In genomic region chr7:32957326-32958045, GRCh38 we compare ENCODE assay signal across 8 cellular contexts. TPM values are rescaled to one million over a fixed set of nuclear protein-coding genes. Genes with fewer than 3 reads are reported as not detected.
DNase-seq lines count a peak whose midpoint lies in the region; ATAC-seq and TF ChIP-seq lines count a peak whose summit lies in the region.

Gene FKBP9 (plus strand): TSS chr7:32957440. CDS start chr7:32957574, 134 bp downstream.

- no peaks in the 10 kb centered on the region for H4K20me1 ChIP-seq in mammary epithelial cell (ENCODE audit: insufficient read depth, low read length)

- H3K9ac ChIP-seq in mammary epithelial cell (ENCODE audit: insufficient read depth, low read length) (peak within 1 kb of the TSS; percentile 84), iPS-15b (ENCODE audit: low read depth, low read length) (peak within 1 kb of the TSS; percentile 37)

- H3K9me3 ChIP-seq in Peyer's patch (no peaks in the 10 kb centered on the region), mammary epithelial cell (replicated peaks; ENCODE audit: insufficient read depth, low read length) (no peaks in the 10 kb centered on the region), iPS-15b (ENCODE audit: control insufficient read depth, insufficient read depth, low read length) (no peaks in the 10 kb centered on the region)

- CTCF ChIA-PET in mammary epithelial cell (lab: Charles Lee; ENCODE audit: low non-redundant PET) = interaction anchor here (0.6 kb wide), 1 partner anchor 277 kb away, joined by 5 read pairs; no protein-coding TSS in a partner anchor

- H3K4me1 ChIP-seq in Peyer's patch = peaks cover 0 to 7% (median 2%) of the 10 kb centered on the region in 4 donors
- H3K4me1 ChIP-seq in mammary epithelial cell (ENCODE audit: insufficient read depth, low read length) = peaks cover 3% of the 10 kb centered on the region
- peaks cover 4% of the 10 kb centered on the region for H3K4me1 ChIP-seq in iPS-15b (ENCODE audit: control insufficient read depth, insufficient read depth, low read length)

- peak within 1 kb of the TSS; percentile 92 for H2AFZ ChIP-seq in mammary epithelial cell (ENCODE audit: low read depth, low read length)

- H3K36me3 ChIP-seq in Peyer's patch (no peaks in the 10 kb centered on the region), mammary epithelial cell (ENCODE audit: insufficient read depth, low read length) (no peaks in the 10 kb centered on the region), iPS-15b (ENCODE audit: control insufficient read depth, insufficient read depth, low read length) (no peaks in the 10 kb centered on the region)

- TF ChIP-seq CTCF in HL-60 (IDR thresholded peaks at IDR 0.05; ENCODE audit: insufficient read depth, low read length) (no peak), Peyer's patch (IDR thresholded peaks at IDR 0.05) (no peak), mammary epithelial cell (conservative IDR thresholded peaks at IDR 0.05 in 1 of 2, IDR thresholded peaks at IDR 0.05 in 1 of 2; ENCODE audit: extremely low read depth in 1 of 2, insufficient read depth in 1 of 2, low read depth in 1 of 2, low read length in 2 of 2) (no peak)

- H3K4me3 ChIP-seq in HL-60 (replicated peaks; ENCODE audit: insufficient read depth, low read length) (peak within 1 kb of the TSS; percentile 57), Peyer's patch (peak within 1 kb of the TSS; percentile 63 to 92 (median 80)), mammary epithelial cell (replicated peaks in 1 of 3; ENCODE audit: insufficient read depth in 1 of 3, low read depth in 2 of 3, low read length in 3 of 3) (peak within 1 kb of the TSS; percentile 61 to 74 (median 70)), iPS-15b (ENCODE audit: low read depth, low read length) (peak within 1 kb of the TSS; percentile 84)

- no peak within 1 kb of the TSS for H3K27ac ChIP-seq in HL-60 (replicated peaks)
- peak within 1 kb of the TSS; percentile 77 to 94 (median 88) for H3K27ac ChIP-seq in Peyer's patch
- H3K27ac ChIP-seq in mammary epithelial cell (ENCODE audit: insufficient read depth, low read depth, low read length) = peak within 1 kb of the TSS; percentile 74

- in situ Hi-C loops in mammary epithelial cell (cut with MboI; ENCODE audit: low sequenced_read_pairs in 2 of 2) = loop anchor here in 1 of 2 donors (10.0 kb wide), 1 partner anchor 97 kb away; no protein-coding TSS in a partner anchor

- intact Hi-C loops in mammary epithelial cell (cut with micrococcal nuclease) = loop anchor here (2.0 to 5.0 kb wide), 2 partner anchors 15 to 150 kb away; partner anchors contain the start of gene RP9

- H3K79me2 ChIP-seq in mammary epithelial cell (ENCODE audit: insufficient read depth, low read length) = peaks cover 33% of the 10 kb centered on the region

- dilution Hi-C loops in mammary epithelial cell (cut with HindIII; ENCODE audit: low sequenced_read_pairs) = no loop called here

- H3K27me3 ChIP-seq in HL-60 (ENCODE audit: insufficient read depth, poor library complexity, severe bottlenecking) (no peaks in the 10 kb centered on the region), Peyer's patch (no peaks in the 10 kb centered on the region), mammary epithelial cell (ENCODE audit: insufficient read depth, low read length) (no peaks in the 10 kb centered on the region), iPS-15b (ENCODE audit: control insufficient read depth, insufficient read depth, low read length) (peaks cover 33% of the 10 kb centered on the region)

- peak; percentile 85 for ATAC-seq in GM21390 (IDR thresholded peaks at IDR 0.05; ENCODE audit: unreplicated experiment)

- peak within 1 kb of the TSS; percentile 98 for H3K4me2 ChIP-seq in mammary epithelial cell (ENCODE audit: insufficient read depth, low read depth, low read length)

- TSS peak; percentile 30 for BruUV-seq in mammary epithelial cell (replicated peaks; lab: Mats Ljungman, UMichigan)

- 0% methylated on average over 13 of the region's 91 CpGs for WGBS in mammary epithelial cell (ENCODE audit: low coverage, missing lambda C conversion rate)

- peak; percentile 29 to 47 for DNase-seq in NCI-H187 (lab: John Stamatoyannopoulos, UW)
- DNase-seq in NCI-H187 treated with DMSO at 0.1 percent for 48 hours (lab: John Stamatoyannopoulos, UW) = no peak
- peak in 1 of 2 experiments; percentile 30 for DNase-seq in HL-60 (ENCODE audit: low read depth in 1 of 2, low spot score in 1 of 2)
- peak; percentile 33 to 93 (median 91) for DNase-seq in Peyer's patch
- DNase-seq in mammary epithelial cell = peak; percentile 79
- DNase-seq in renal cortical epithelial cell (ENCODE audit: low read depth) = peak; percentile 56

- peak; percentile 81 to 86 for TF ChIP-seq POLR2A in Peyer's patch (IDR thresholded peaks at IDR 0.05)

RNA-seq across cellular contexts. Expression of gene FKBP9, which starts in this region (rescaled TPM):
- total RNA-seq in Peyer's patch (100 to 1,000 TPM in 3 of 4 donors, 10 to 100 TPM in 1; 93.2 to 145 (median 113) TPM), mammary epithelial cell (100 to 1,000 TPM; 129 to 301 TPM), renal cortical epithelial cell (143 and 157 TPM in 2 replicates)
- polyA plus RNA-seq in mammary epithelial cell = 111 TPM
- polyA minus RNA-seq in mammary epithelial cell = 123 TPM
